ENCODE assay signal across 2 cellular contexts in the genomic region with DNA sequence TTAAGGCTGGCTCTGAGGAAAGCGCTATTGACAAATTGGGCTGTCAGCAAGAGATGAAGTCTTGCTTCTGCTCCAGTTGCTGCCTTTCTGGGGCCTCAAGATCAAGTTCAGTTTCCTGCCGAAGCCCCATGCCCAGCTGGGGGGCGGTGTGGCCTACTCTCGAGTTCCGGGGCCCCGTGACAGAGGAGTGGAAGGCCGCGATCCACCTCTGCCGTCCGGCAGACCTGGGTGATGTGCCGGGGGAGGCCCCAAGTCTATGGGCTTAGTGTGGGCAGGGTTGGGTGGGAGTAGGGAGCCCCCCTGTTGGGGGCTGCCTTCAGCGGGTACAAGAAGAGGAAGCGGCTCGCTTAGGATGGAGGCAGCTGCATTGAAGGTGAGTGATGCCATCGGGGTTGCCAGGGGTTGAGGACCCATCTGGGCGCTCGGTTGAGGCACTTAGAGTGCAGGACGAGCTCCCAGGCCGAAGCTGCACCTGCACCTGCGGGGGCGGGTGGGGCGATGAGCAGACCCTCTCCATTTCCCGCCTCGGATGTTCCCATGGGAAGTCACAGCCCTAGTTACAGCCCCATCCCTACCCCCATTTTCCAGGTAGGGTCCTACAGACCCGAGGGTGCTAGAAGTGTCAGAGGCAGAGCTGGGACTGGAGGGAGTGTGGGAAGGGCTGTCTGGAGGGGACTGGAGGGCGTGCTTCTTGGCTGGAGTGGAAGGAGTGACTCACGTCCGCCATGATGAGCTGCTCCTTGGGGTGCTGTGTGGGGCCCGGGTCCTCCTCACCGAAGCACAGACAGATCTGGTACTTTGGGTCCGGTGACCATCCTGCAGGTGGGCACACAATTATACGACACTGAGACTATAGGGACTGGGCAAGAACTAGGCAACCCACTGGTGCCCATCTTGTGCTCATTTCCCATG.
TF ChIP-seq lines count a peak whose summit lies in the region.

No MANE protein-coding gene starts in this region.

TF ChIP-seq in GM23338, 12 proteins besides CTCF, POLR2A, EP300 and RAD21 (continues in another document):
- no peak for TF ChIP-seq EZH2 (IDR thresholded peaks at IDR 0.05; ENCODE audit: low read depth, unreplicated experiment)
- no peak for TF ChIP-seq NANOG (IDR thresholded peaks at IDR 0.05; ENCODE audit: borderline replicate concordance)
- TF ChIP-seq ZNF114 (CRISPR knock-in tag; IDR thresholded peaks at IDR 0.05), result no peak
- no peak for TF ChIP-seq CREB1 (CRISPR knock-in tag; IDR thresholded peaks at IDR 0.05; ENCODE audit: low read depth)
- TF ChIP-seq, protein P1, sequence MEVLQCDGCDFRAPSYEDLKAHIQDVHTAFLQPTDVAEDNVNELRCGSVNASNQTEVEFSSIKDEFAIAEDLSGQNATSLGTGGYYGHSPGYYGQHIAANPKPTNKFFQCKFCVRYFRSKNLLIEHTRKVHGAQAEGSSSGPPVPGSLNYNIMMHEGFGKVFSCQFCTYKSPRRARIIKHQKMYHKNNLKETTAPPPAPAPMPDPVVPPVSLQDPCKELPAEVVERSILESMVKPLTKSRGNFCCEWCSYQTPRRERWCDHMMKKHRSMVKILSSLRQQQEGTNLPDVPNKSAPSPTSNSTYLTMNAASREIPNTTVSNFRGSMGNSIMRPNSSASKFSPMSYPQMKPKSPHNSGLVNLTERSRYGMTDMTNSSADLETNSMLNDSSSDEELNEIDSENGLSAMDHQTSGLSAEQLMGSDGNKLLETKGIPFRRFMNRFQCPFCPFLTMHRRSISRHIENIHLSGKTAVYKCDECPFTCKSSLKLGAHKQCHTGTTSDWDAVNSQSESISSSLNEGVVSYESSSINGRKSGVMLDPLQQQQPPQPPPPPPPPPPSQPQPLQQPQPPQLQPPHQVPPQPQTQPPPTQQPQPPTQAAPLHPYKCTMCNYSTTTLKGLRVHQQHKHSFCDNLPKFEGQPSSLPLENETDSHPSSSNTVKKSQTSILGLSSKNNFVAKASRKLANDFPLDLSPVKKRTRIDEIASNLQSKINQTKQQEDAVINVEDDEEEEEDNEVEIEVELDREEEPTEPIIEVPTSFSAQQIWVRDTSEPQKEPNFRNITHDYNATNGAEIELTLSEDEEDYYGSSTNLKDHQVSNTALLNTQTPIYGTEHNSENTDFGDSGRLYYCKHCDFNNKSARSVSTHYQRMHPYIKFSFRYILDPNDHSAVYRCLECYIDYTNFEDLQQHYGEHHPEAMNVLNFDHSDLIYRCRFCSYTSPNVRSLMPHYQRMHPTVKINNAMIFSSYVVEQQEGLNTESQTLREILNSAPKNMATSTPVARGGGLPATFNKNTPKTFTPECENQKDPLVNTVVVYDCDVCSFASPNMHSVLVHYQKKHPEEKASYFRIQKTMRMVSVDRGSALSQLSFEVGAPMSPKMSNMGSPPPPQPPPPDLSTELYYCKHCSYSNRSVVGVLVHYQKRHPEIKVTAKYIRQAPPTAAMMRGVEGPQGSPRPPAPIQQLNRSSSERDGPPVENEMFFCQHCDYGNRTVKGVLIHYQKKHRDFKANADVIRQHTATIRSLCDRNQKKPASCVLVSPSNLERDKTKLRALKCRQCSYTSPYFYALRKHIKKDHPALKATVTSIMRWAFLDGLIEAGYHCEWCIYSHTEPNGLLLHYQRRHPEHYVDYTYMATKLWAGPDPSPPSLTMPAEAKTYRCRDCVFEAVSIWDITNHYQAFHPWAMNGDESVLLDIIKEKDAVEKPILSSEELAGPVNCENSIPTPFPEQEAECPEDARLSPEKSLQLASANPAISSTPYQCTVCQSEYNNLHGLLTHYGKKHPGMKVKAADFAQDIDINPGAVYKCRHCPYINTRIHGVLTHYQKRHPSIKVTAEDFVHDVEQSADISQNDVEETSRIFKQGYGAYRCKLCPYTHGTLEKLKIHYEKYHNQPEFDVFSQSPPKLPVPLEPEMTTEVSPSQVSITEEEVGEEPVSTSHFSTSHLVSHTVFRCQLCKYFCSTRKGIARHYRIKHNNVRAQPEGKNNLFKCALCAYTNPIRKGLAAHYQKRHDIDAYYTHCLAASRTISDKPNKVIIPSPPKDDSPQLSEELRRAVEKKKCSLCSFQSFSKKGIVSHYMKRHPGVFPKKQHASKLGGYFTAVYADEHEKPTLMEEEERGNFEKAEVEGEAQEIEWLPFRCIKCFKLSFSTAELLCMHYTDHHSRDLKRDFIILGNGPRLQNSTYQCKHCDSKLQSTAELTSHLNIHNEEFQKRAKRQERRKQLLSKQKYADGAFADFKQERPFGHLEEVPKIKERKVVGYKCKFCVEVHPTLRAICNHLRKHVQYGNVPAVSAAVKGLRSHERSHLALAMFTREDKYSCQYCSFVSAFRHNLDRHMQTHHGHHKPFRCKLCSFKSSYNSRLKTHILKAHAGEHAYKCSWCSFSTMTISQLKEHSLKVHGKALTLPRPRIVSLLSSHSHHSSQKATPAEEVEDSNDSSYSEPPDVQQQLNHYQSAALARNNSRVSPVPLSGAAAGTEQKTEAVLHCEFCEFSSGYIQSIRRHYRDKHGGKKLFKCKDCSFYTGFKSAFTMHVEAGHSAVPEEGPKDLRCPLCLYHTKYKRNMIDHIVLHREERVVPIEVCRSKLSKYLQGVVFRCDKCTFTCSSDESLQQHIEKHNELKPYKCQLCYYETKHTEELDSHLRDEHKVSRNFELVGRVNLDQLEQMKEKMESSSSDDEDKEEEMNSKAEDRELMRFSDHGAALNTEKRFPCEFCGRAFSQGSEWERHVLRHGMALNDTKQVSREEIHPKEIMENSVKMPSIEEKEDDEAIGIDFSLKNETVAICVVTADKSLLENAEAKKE (CRISPR knock-in tag; IDR thresholded peaks at IDR 0.05), result no peak
- no peak for TF ChIP-seq JUNB (IDR thresholded peaks at IDR 0.05; ENCODE audit: unreplicated experiment)
- no peak for TF ChIP-seq ZNF331 (CRISPR knock-in tag; IDR thresholded peaks at IDR 0.05; ENCODE audit: low read depth)
- no peak for TF ChIP-seq POLR2AphosphoS5 (IDR thresholded peaks at IDR 0.05; ENCODE audit: low read depth)
- TF ChIP-seq, protein P2, sequence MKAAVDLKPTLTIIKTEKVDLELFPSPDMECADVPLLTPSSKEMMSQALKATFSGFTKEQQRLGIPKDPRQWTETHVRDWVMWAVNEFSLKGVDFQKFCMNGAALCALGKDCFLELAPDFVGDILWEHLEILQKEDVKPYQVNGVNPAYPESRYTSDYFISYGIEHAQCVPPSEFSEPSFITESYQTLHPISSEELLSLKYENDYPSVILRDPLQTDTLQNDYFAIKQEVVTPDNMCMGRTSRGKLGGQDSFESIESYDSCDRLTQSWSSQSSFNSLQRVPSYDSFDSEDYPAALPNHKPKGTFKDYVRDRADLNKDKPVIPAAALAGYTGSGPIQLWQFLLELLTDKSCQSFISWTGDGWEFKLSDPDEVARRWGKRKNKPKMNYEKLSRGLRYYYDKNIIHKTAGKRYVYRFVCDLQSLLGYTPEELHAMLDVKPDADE (IDR thresholded peaks at IDR 0.05), result no peak

TF ChIP-seq in H1, 55 proteins besides CTCF, POLR2A, EP300 and RAD21:
- no peak for TF ChIP-seq SRF (IDR thresholded peaks at IDR 0.05; ENCODE audit: low read depth, low read length)
- no peak for TF ChIP-seq TBP (IDR thresholded peaks at IDR 0.05; ENCODE audit: low read depth, low read length)
- no peak for TF ChIP-seq RNF2 (IDR thresholded peaks at IDR 0.05; ENCODE audit: borderline replicate concordance, low read depth, low read length, missing control alignments, poor library complexity, severe bottlenecking)
- TF ChIP-seq BACH1 (IDR thresholded peaks at IDR 0.05; ENCODE audit: low read length), result no peak
- no peak for TF ChIP-seq MAFK (IDR thresholded peaks at IDR 0.05; ENCODE audit: low read depth, low read length)
- TF ChIP-seq, protein P3, sequence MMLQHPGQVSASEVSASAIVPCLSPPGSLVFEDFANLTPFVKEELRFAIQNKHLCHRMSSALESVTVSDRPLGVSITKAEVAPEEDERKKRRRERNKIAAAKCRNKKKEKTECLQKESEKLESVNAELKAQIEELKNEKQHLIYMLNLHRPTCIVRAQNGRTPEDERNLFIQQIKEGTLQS (IDR thresholded peaks at IDR 0.05; ENCODE audit: insufficient read depth, low read depth, low read length), result no peak
- TF ChIP-seq RFX5 (IDR thresholded peaks at IDR 0.05; ENCODE audit: borderline replicate concordance, low read depth, low read length), result no peak
- TF ChIP-seq, protein P4, sequence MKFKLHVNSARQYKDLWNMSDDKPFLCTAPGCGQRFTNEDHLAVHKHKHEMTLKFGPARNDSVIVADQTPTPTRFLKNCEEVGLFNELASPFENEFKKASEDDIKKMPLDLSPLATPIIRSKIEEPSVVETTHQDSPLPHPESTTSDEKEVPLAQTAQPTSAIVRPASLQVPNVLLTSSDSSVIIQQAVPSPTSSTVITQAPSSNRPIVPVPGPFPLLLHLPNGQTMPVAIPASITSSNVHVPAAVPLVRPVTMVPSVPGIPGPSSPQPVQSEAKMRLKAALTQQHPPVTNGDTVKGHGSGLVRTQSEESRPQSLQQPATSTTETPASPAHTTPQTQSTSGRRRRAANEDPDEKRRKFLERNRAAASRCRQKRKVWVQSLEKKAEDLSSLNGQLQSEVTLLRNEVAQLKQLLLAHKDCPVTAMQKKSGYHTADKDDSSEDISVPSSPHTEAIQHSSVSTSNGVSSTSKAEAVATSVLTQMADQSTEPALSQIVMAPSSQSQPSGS (IDR thresholded peaks at IDR 0.05; ENCODE audit: low read length), result no peak
- no peak for TF ChIP-seq CBX8 (IDR thresholded peaks at IDR 0.05; ENCODE audit: borderline replicate concordance, low read depth, low read length)
- TF ChIP-seq KDM5A (IDR thresholded peaks at IDR 0.05; ENCODE audit: low read length), result no peak
- TF ChIP-seq SP2 (IDR thresholded peaks at IDR 0.05; ENCODE audit: low read length), result no peak
- TF ChIP-seq BCL11A (IDR thresholded peaks at IDR 0.05; ENCODE audit: low read depth in 2 of 2, low read length in 2 of 2), result no peak
- TF ChIP-seq SIN3A (conservative IDR thresholded peaks at IDR 0.05 in 1 of 2, IDR thresholded peaks at IDR 0.05 in 1 of 2; ENCODE audit: low read depth in 1 of 2, low read length in 2 of 2), result no peak
- TF ChIP-seq, protein P5, sequence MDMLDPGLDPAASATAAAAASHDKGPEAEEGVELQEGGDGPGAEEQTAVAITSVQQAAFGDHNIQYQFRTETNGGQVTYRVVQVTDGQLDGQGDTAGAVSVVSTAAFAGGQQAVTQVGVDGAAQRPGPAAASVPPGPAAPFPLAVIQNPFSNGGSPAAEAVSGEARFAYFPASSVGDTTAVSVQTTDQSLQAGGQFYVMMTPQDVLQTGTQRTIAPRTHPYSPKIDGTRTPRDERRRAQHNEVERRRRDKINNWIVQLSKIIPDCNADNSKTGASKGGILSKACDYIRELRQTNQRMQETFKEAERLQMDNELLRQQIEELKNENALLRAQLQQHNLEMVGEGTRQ (IDR thresholded peaks at IDR 0.05; ENCODE audit: low read length), result no peak
- no peak for TF ChIP-seq TAF1 (IDR thresholded peaks at IDR 0.05; ENCODE audit: low read depth, low read length)
- TF ChIP-seq CREB1 (IDR thresholded peaks at IDR 0.05), result no peak
- no peak for TF ChIP-seq POLR2AphosphoS5 (IDR thresholded peaks at IDR 0.05; ENCODE audit: low read depth, low read length)
